1 cellular context compared by ENCODE assay signal in the genomic region with DNA sequence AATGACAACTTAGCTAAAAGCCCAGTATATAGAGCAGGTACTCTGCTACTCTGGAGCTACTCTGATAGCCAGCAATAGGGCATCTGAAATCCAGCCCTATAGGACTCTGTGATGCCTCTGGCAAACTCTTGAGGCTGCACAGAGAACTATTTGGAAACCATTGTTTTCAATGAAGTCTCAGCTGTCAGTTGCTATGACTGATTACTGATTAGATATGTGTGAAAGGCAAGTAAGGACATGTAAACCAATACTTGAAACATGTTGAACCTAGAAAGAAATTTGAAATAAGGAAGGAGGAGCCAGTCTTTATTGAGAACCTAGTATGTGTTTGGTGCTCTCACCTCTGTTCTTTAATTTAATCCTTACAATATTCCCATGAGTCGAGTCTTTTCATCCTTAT.
TF ChIP-seq lines count a peak whose summit lies in the region.

No MANE protein-coding gene starts in this region.

TF ChIP-seq in K562, 482 proteins besides CTCF, POLR2A, EP300 and RAD21:
- no peak for TF ChIP-seq PATZ1 (CRISPR knock-in tag; IDR thresholded peaks at IDR 0.05; ENCODE audit: borderline replicate concordance)
- TF ChIP-seq YBX1 (IDR thresholded peaks at IDR 0.05): no peak
- no peak for TF ChIP-seq SNAPC5 (CRISPR knock-in tag; IDR thresholded peaks at IDR 0.05)
- no peak for TF ChIP-seq RBM39 (optimal IDR thresholded peaks at IDR 0.05; ENCODE audit: low read depth, low read length)
- TF ChIP-seq KDM2B (CRISPR knock-in tag; IDR thresholded peaks at IDR 0.05): no peak
- TF ChIP-seq SREBF2 (CRISPR knock-in tag; IDR thresholded peaks at IDR 0.05): no peak
- TF ChIP-seq NR0B1 (IDR thresholded peaks at IDR 0.05; ENCODE audit: partially characterized antibody): no peak
- peak; percentile 75 for TF ChIP-seq MEIS2 (IDR thresholded peaks at IDR 0.05; ENCODE audit: partially characterized antibody)
- TF ChIP-seq, protein P1, sequence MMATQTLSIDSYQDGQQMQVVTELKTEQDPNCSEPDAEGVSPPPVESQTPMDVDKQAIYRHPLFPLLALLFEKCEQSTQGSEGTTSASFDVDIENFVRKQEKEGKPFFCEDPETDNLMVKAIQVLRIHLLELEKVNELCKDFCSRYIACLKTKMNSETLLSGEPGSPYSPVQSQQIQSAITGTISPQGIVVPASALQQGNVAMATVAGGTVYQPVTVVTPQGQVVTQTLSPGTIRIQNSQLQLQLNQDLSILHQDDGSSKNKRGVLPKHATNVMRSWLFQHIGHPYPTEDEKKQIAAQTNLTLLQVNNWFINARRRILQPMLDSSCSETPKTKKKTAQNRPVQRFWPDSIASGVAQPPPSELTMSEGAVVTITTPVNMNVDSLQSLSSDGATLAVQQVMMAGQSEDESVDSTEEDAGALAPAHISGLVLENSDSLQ (IDR thresholded peaks at IDR 0.05): peak; percentile 77
- TF ChIP-seq CAMTA2 (CRISPR knock-in tag; conservative IDR thresholded peaks at IDR 0.05): no peak
- TF ChIP-seq, protein P2, sequence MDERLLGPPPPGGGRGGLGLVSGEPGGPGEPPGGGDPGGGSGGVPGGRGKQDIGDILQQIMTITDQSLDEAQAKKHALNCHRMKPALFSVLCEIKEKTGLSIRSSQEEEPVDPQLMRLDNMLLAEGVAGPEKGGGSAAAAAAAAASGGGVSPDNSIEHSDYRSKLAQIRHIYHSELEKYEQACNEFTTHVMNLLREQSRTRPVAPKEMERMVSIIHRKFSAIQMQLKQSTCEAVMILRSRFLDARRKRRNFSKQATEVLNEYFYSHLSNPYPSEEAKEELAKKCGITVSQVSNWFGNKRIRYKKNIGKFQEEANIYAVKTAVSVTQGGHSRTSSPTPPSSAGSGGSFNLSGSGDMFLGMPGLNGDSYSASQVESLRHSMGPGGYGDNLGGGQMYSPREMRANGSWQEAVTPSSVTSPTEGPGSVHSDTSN (CRISPR knock-in tag; IDR thresholded peaks at IDR 0.05; ENCODE audit: low read depth): no peak
- TF ChIP-seq, protein P2 (tag; conservative IDR thresholded peaks at IDR 0.05; ENCODE audit: low read depth): peak; percentile 87
- TF ChIP-seq FOS (IDR thresholded peaks at IDR 0.05; ENCODE audit: extremely low read depth, insufficient read length): no peak
